Comparison of ENCODE assay signal across 15 cellular contexts in genomic region chr9:97293827-97294226, GRCh38.
"Had no signal": no experiment of that assay in that cellular context is flagged by ENCODE, and none has a peak within 500 bp of the region (broad histone marks: within the 10 kb centered on the region; RNA-seq: fewer than 3 reads in every experiment).

No MANE protein-coding gene starts in this region.

- H3K27me3 Mint-ChIP-seq: activated CD4-positive, alpha-beta memory T cell treated with anti-CD3 and anti-CD28 coated beads, Interleukin-2, amount 10 ng/mL, durations not matched to agents 7 days and 5 days; brain; central memory CD8-positive, alpha-beta T cell; stimulated activated naive B cell treated with anti-CD40 and anti-IgM and Interleukin-4, amounts not matched to agents 10 μg/mL and 1 μg/mL and 100 μg/mL, for 72 hours; T-helper 17 cell had no signal

- FAIRE-seq: frontal cortex had no signal

- ATAC-seq: activated naive CD4-positive, alpha-beta T cell treated with anti-CD3 and anti-CD28 coated beads, Interleukin-2, amount 50 U/mL, for 72 hours; stimulated activated naive B cell treated with anti-CD40 and anti-IgM and Interleukin-4, amounts not matched to agents 10 μg/mL and 1 μg/mL and 100 μg/mL, for 72 hours; T-helper 17 cell had no signal

- H3K36me3 ChIP-seq: uterus had no signal

- H3K27me3 ChIP-seq: tibial artery, uterus had no signal

- H3K4me3 Mint-ChIP-seq: activated CD4-positive, alpha-beta memory T cell treated with anti-CD3 and anti-CD28 coated beads, Interleukin-2, amount 10 ng/mL, durations not matched to agents 7 days and 5 days; brain; central memory CD8-positive, alpha-beta T cell; nephron progenitor cell; stimulated activated naive B cell treated with anti-CD40 and anti-IgM and Interleukin-4, amounts not matched to agents 10 μg/mL and 1 μg/mL and 100 μg/mL, for 72 hours; T-helper 17 cell had no signal

- H3K4me1 ChIP-seq: tibial artery, uterus had no signal

- H3K4me1 Mint-ChIP-seq: activated CD4-positive, alpha-beta memory T cell treated with anti-CD3 and anti-CD28 coated beads, Interleukin-2, amount 10 ng/mL, durations not matched to agents 7 days and 5 days; central memory CD8-positive, alpha-beta T cell; stimulated activated naive B cell treated with anti-CD40 and anti-IgM and Interleukin-4, amounts not matched to agents 10 μg/mL and 1 μg/mL and 100 μg/mL, for 72 hours; T-helper 17 cell had no signal

- H3K4me3 ChIP-seq: tibial artery, uterus had no signal

- H3K27ac ChIP-seq: tibial artery, WERI-Rb-1 had no signal

- H3K27ac Mint-ChIP-seq: activated CD4-positive, alpha-beta memory T cell treated with anti-CD3 and anti-CD28 coated beads, Interleukin-2, amount 10 ng/mL, durations not matched to agents 7 days and 5 days; activated naive CD4-positive, alpha-beta T cell treated with anti-CD3 and anti-CD28 coated beads, Interleukin-2, amount 50 U/mL, for 72 hours; stimulated activated naive B cell treated with anti-CD40 and anti-IgM and Interleukin-4, amounts not matched to agents 10 μg/mL and 1 μg/mL and 100 μg/mL, for 72 hours; T-helper 17 cell had no signal

- DNase-seq: activated CD4-positive, alpha-beta memory T cell treated with anti-CD3 and anti-CD28 coated beads, Interleukin-2, amount 10 ng/mL, durations not matched to agents 7 days and 5 days; activated CD8-positive, alpha-beta memory T cell treated with anti-CD3 and anti-CD28 coated beads, Interleukin-2, amount 50 U/mL, for 4 hours; activated gamma-delta T cell; activated T-cell treated with anti-CD3 and anti-CD28 coated beads, Interleukin-2, amount 50 U/mL, for 48 hours; effector CD8-positive, alpha-beta T cell; nephron progenitor cell; stimulated activated naive B cell treated with anti-CD40 and anti-IgM and Interleukin-4, amounts not matched to agents 10 μg/mL and 1 μg/mL and 100 μg/mL, for 72 hours; T-helper 17 cell; WERI-Rb-1 had no signal
